In genomic region chr9:35490910-35491465, GRCh38 we compare ENCODE assay signal across 9 cellular contexts. TPM values are rescaled to one million over a fixed set of nuclear protein-coding genes. Genes with fewer than 3 reads are reported as not detected.
A peak's percentile ranks its signal among the peaks of the same experiment; 100 is the strongest.
DNase-seq lines count a peak whose midpoint lies in the region; ATAC-seq, FAIRE-seq and TF ChIP-seq lines count a peak whose summit lies in the region.
"Had no signal": no experiment of that assay in that cellular context is flagged by ENCODE, and none has a peak within 500 bp of the region (broad histone marks: within the 10 kb centered on the region; RNA-seq: fewer than 3 reads in every experiment).

No MANE protein-coding gene starts in this region.

- CTCF ChIA-PET in OCI-LY7 (lab: Charles Lee; ENCODE audit: unreplicated experiment) = no interaction called here

- peak overlapping the region; percentile 74 to 93 for H3K4me3 Mint-ChIP-seq in activated T-cell treated with anti-CD3 and anti-CD28 coated beads, Interleukin-2, amount 50 U/mL, for 72 hours

- intact Hi-C loops in OCI-LY7 (cut with micrococcal nuclease; ENCODE audit: unreplicated experiment) = no loop called here

- H3K4me3 ChIP-seq in upper lobe of left lung (peak overlapping the region; percentile 49 to 90 (median 78)), OCI-LY7 (ENCODE audit: low read depth, low read length, poor library complexity, severe bottlenecking) (no peak overlapping the region)

- POLR2A ChIA-PET in OCI-LY7 (lab: Charles Lee) = no interaction called here

- H3K4me2 ChIP-seq in OCI-LY7 (ENCODE audit: low read length) = no peak overlapping the region

- no peak overlapping the region for H2AFZ ChIP-seq in OCI-LY7 (ENCODE audit: low read length)

- no TSS peak for BruUV-seq in OCI-LY7 (replicated peaks; lab: Mats Ljungman, UMichigan)

- no peak for ATAC-seq in activated T-cell treated with anti-CD3 and anti-CD28 coated beads, Interleukin-2, amount 50 U/mL, for 72 hours (replicated peaks in 1 of 2)
- peak in 1 of 2 donors; percentile 0 for ATAC-seq in upper lobe of left lung (ENCODE audit: low FRiP score in 2 of 2)

- H3K79me2 ChIP-seq in OCI-LY7 (ENCODE audit: insufficient read depth, low read depth, low read length) = no peaks in the 10 kb centered on the region

- no peaks in the 10 kb centered on the region for H3K27me3 ChIP-seq in upper lobe of left lung

- DNase-seq in activated T-cell treated with anti-CD3 and anti-CD28 coated beads, Interleukin-2, amount 50 U/mL, for 72 hours = no peak
- DNase-seq in activated T-cell treated with anti-CD3 and anti-CD28 coated beads, Interleukin-2, amount 50 U/mL, for 1 hour = no peak
- no peak for DNase-seq in caudate nucleus (lab: John Stamatoyannopoulos, UW)
- peak; percentile 12 to 47 for DNase-seq in lung microvascular endothelial cell (ENCODE audit: low read depth in 2 of 2)
- DNase-seq in upper lobe of left lung = no peak
- DNase-seq in GOT3 (lab: John Stamatoyannopoulos, UW) = no peak
- no peak for DNase-seq in HTR-8/SVneo (ENCODE audit: insufficient read length, low spot score)
- no peak for DNase-seq in OCI-LY7 (ENCODE audit: low spot score)

- FAIRE-seq in HTR-8/SVneo (lab: Jason Lieb, UNC) = no peak
- FAIRE-seq: TTC549 had no signal

- peaks cover 1% of the 10 kb centered on the region in 2 donors for H3K36me3 Mint-ChIP-seq in activated T-cell treated with anti-CD3 and anti-CD28 coated beads, Interleukin-2, amount 50 U/mL, for 72 hours (ENCODE audit: insufficient read depth in 2 of 2)

- no peaks in the 10 kb centered on the region for H3K9me2 ChIP-seq in OCI-LY7 (ENCODE audit: insufficient read depth, low read length)

- H3K9me3 ChIP-seq in upper lobe of left lung (no peaks in the 10 kb centered on the region), OCI-LY7 (ENCODE audit: low read length) (no peaks in the 10 kb centered on the region)

- 41 to 54% methylated on average over 12 of the region's 12 CpGs for WGBS in upper lobe of left lung, 2 donors

- H3K9me3 Mint-ChIP-seq in activated T-cell treated with anti-CD3 and anti-CD28 coated beads, Interleukin-2, amount 50 U/mL, for 72 hours = peaks cover 0 to 1% of the 10 kb centered on the region in 2 donors

- no peak for TF ChIP-seq EP300 in upper lobe of left lung (IDR thresholded peaks at IDR 0.05)

- H3K4me1 ChIP-seq in upper lobe of left lung (peaks cover 11 to 38% (median 18%) of the 10 kb centered on the region in 4 donors), OCI-LY7 (ENCODE audit: insufficient read depth, low read length, poor library complexity, severe bottlenecking) (no peaks in the 10 kb centered on the region)

- peaks cover 21% of the 10 kb centered on the region for H3K27me3 Mint-ChIP-seq in activated T-cell treated with anti-CD3 and anti-CD28 coated beads, Interleukin-2, amount 50 U/mL, for 72 hours (ENCODE audit: low read depth)

- H3K36me3 ChIP-seq in upper lobe of left lung (no peaks in the 10 kb centered on the region), OCI-LY7 (ENCODE audit: insufficient read depth, low read length) (no peaks in the 10 kb centered on the region)

- TF ChIP-seq POLR2A in upper lobe of left lung (IDR thresholded peaks at IDR 0.05) = no peak

- peaks cover 41% of the 10 kb centered on the region for H3K4me1 Mint-ChIP-seq in activated T-cell treated with anti-CD3 and anti-CD28 coated beads, Interleukin-2, amount 50 U/mL, for 72 hours (ENCODE audit: low read depth)

- TF ChIP-seq CTCF in upper lobe of left lung (IDR thresholded peaks at IDR 0.05) = no peak
- TF ChIP-seq CTCF in OCI-LY7 (conservative IDR thresholded peaks at IDR 0.05; ENCODE audit: low read length) = no peak

- no peaks in the 10 kb centered on the region for H4K20me1 ChIP-seq in OCI-LY7 (ENCODE audit: insufficient read depth, low read length)

- peak overlapping the region; percentile 91 for H3K27ac ChIP-seq in caudate nucleus (ENCODE audit: low read depth, low read length)
- peak overlapping the region; percentile 90 to 95 (median 93) for H3K27ac ChIP-seq in upper lobe of left lung
- H3K27ac ChIP-seq in OCI-LY7 (ENCODE audit: low read depth, low read length, poor library complexity, severe bottlenecking) = no peak overlapping the region

- H3K27ac Mint-ChIP-seq in activated T-cell treated with anti-CD3 and anti-CD28 coated beads, Interleukin-2, amount 50 U/mL, for 72 hours = no peak overlapping the region

RNA-seq across cellular contexts. Expression of gene RUSC2, which starts 1.1 kb away (rescaled TPM):
- total RNA-seq in activated T-cell treated with anti-CD3 and anti-CD28 coated beads, Interleukin-2, amount 50 U/mL, for 72 hours = 1 to 10 TPM; 3.8 to 5.3 TPM
- total RNA-seq in lung microvascular endothelial cell = 7.8 and 10.9 TPM in 2 replicates
- total RNA-seq in upper lobe of left lung = 10 to 100 TPM; 16.0 to 42.7 (median 28.0) TPM
- not detected in 2 replicates for total RNA-seq in OCI-LY7 (2014; rRNA removed; shearing (Covaris generic))
- not detected in 2 replicates for total RNA-seq in OCI-LY7 (2022)

Comparison
In these comparisons a context has a peak if more than half of its experiments do, and no peak if none do; other contexts are left out.
1. DNase-seq: peak in lung microvascular endothelial cell (2 of 2); none in activated T-cell treated with anti-CD3 and anti-CD28 coated beads, Interleukin-2, amount 50 U/mL, for 72 hours (0 of 2), activated T-cell treated with anti-CD3 and anti-CD28 coated beads, Interleukin-2, amount 50 U/mL, for 1 hour (single experiment), caudate nucleus (0 of 61), upper lobe of left lung (0 of 2), GOT3 (single experiment), HTR-8/SVneo (single experiment) and OCI-LY7 (single experiment).